8 cellular contexts compared by ENCODE assay signal in genomic region chr21:45102391-45102932, GRCh38. TPM values are rescaled to one million over a fixed set of nuclear protein-coding genes. Genes with fewer than 3 reads are reported as not detected.
DNase-seq lines count a peak whose midpoint lies in the region; ATAC-seq and TF ChIP-seq lines count a peak whose summit lies in the region.

No MANE protein-coding gene starts in this region.

- peaks cover 9% of the 10 kb centered on the region for H3K4me1 Mint-ChIP-seq in endodermal cell
- peaks cover 60% of the 10 kb centered on the region for H3K4me1 Mint-ChIP-seq in activated naive CD4-positive, alpha-beta T cell treated with anti-CD3 and anti-CD28 coated beads, Interleukin-2, amount 10 ng/mL, durations not matched to agents 7 days and 5 days

- H3K4me3 ChIP-seq in NB4 (ENCODE audit: low read depth, low read length) (no peak overlapping the region), endodermal cell (ENCODE audit: low read length) (no peak overlapping the region), parathyroid adenoma (ENCODE audit: low read depth, low read length) (no peak overlapping the region)

- H3K27ac Mint-ChIP-seq in endodermal cell = peak overlapping the region; percentile 61
- H3K27ac Mint-ChIP-seq in activated naive CD4-positive, alpha-beta T cell treated with anti-CD3 and anti-CD28 coated beads, Interleukin-2, amount 10 ng/mL, durations not matched to agents 7 days and 5 days = no peak overlapping the region

- no peaks in the 10 kb centered on the region for H3K36me3 Mint-ChIP-seq in endodermal cell (ENCODE audit: low read depth)
- peaks cover 6% of the 10 kb centered on the region for H3K36me3 Mint-ChIP-seq in activated naive CD4-positive, alpha-beta T cell treated with anti-CD3 and anti-CD28 coated beads, Interleukin-2, amount 10 ng/mL, durations not matched to agents 7 days and 5 days

- H3K9me3 Mint-ChIP-seq in endodermal cell = no peaks in the 10 kb centered on the region
- H3K9me3 Mint-ChIP-seq in activated naive CD4-positive, alpha-beta T cell treated with anti-CD3 and anti-CD28 coated beads, Interleukin-2, amount 10 ng/mL, durations not matched to agents 7 days and 5 days = no peaks in the 10 kb centered on the region

- H3K9ac ChIP-seq in endodermal cell (ENCODE audit: extremely low read depth, low read length, poor library complexity, severe bottlenecking) (no peak overlapping the region), parathyroid adenoma (no peak overlapping the region)

- WGBS in endodermal cell (ENCODE audit: insufficient coverage in 1 of 2, insufficient read length in 1 of 2), 2 experiments = 86% methylated on average over 2 of the region's 2 CpGs; no CpG with 5 or more reads in 1 of the 2 experiments

- H3K9me3 ChIP-seq in endodermal cell (ENCODE audit: control insufficient read depth, low read length) (no peaks in the 10 kb centered on the region), parathyroid adenoma (ENCODE audit: control insufficient read depth, low read length) (no peaks in the 10 kb centered on the region)

- no peak for TF ChIP-seq POLR2A in NB4 (IDR thresholded peaks at IDR 0.05; ENCODE audit: extremely low read depth, insufficient read length)

- H3K27me3 Mint-ChIP-seq in endodermal cell (ENCODE audit: insufficient read depth) = peaks cover 2% of the 10 kb centered on the region
- H3K27me3 Mint-ChIP-seq in activated naive CD4-positive, alpha-beta T cell treated with anti-CD3 and anti-CD28 coated beads, Interleukin-2, amount 10 ng/mL, durations not matched to agents 7 days and 5 days = no peaks in the 10 kb centered on the region

- H3K4me3 Mint-ChIP-seq in endodermal cell = no peak overlapping the region
- H3K4me3 Mint-ChIP-seq in activated naive CD4-positive, alpha-beta T cell treated with anti-CD3 and anti-CD28 coated beads, Interleukin-2, amount 10 ng/mL, durations not matched to agents 7 days and 5 days = no peak overlapping the region

- H3K27me3 ChIP-seq in endodermal cell (ENCODE audit: control insufficient read depth, insufficient read depth, low read length, poor library complexity, severe bottlenecking) (no peaks in the 10 kb centered on the region), parathyroid adenoma (ENCODE audit: control insufficient read depth, insufficient read depth, low read length) (no peaks in the 10 kb centered on the region)

- H3K27ac ChIP-seq in endodermal cell (ENCODE audit: low read depth, low read length) = no peak overlapping the region
- H3K27ac ChIP-seq in parathyroid adenoma = peak overlapping the region; percentile 15

- TF ChIP-seq CTCF in NB4 (IDR thresholded peaks at IDR 0.05; ENCODE audit: low read depth, low read length) (peak; percentile 4), endodermal cell (conservative IDR thresholded peaks at IDR 0.05) (peak; percentile 60), parathyroid adenoma (IDR thresholded peaks at IDR 0.05) (no peak)

- H2AFZ ChIP-seq in parathyroid adenoma = no peak overlapping the region

- CTCF ChIA-PET in activated naive CD4-positive, alpha-beta T cell treated with anti-CD3 and anti-CD28 coated beads, Interleukin-2, amount 10 ng/mL, durations not matched to agents 7 days and 5 days (lab: Charles Lee) = interaction anchor here (0.6 to 2.5 kb wide), 10 partner anchors 8 to 153 kb away, joined by 3 to 15 read pairs (median 5); no protein-coding TSS in a partner anchor

- H3K4me1 ChIP-seq in endodermal cell (ENCODE audit: control insufficient read depth, insufficient read depth, low read length) = peaks cover 5% of the 10 kb centered on the region
- no peaks in the 10 kb centered on the region for H3K4me1 ChIP-seq in parathyroid adenoma

- DNase-seq in EH (ENCODE audit: low read depth) = peak; percentile 88
- no peak for DNase-seq in NB4 (ENCODE audit: low read depth)
- no peak for DNase-seq in endodermal cell
- DNase-seq in stimulated activated CD4-positive, alpha-beta T cell treated with anti-CD3 and anti-CD28 coated beads, Interleukin-2, amount 100 ng/mL, for 48 hours = no peak
- DNase-seq in activated naive CD4-positive, alpha-beta T cell treated with Interleukin-2 at 50 U/mL for 16 hours = no peak
- DNase-seq in activated naive CD4-positive, alpha-beta T cell treated with anti-CD3 and anti-CD28 coated beads, Interleukin-2, amount 10 ng/mL, durations not matched to agents 7 days and 5 days = no peak

- H3K79me2 ChIP-seq in parathyroid adenoma = no peaks in the 10 kb centered on the region

- H3K36me3 ChIP-seq in endodermal cell (ENCODE audit: control insufficient read depth, insufficient read depth, low read length) (no peaks in the 10 kb centered on the region), parathyroid adenoma (ENCODE audit: control insufficient read depth, insufficient read depth, low read length) (no peaks in the 10 kb centered on the region)

- ATAC-seq in HG03521 (IDR thresholded peaks at IDR 0.05; ENCODE audit: unreplicated experiment) = no peak

- H3K4me2 ChIP-seq in parathyroid adenoma (ENCODE audit: low read length) = no peak overlapping the region

RNA-seq across cellular contexts. Expression of gene ADARB1, which starts 28.1 kb away (rescaled TPM):
- total RNA-seq in endodermal cell = 10 to 100 TPM; 11.5 to 20.1 TPM
- polyA plus RNA-seq in endodermal cell (2013, experiment 1 of 2) = 8.1 TPM
- 9.4 TPM for polyA plus RNA-seq in endodermal cell (2013, experiment 2 of 2)
